ENCODE assay signal across 13 cellular contexts in genomic region chr15:77988386-77989301, GRCh38.
DNase-seq lines count a peak whose midpoint lies in the region; ATAC-seq lines count a peak whose summit lies in the region.
"Had no signal": no experiment of that assay in that cellular context is flagged by ENCODE, and none has a peak within 500 bp of the region (broad histone marks: within the 10 kb centered on the region; RNA-seq: fewer than 3 reads in every experiment).

No MANE protein-coding gene starts in this region.

- peak overlapping the region in 2 of 3 donors; percentile 19 to 24 for H3K27ac Mint-ChIP-seq in IgD-negative memory B cell
- H3K27ac Mint-ChIP-seq: immature natural killer cell had no signal

- peaks cover 6 to 14% (median 12%) of the 10 kb centered on the region in 3 donors for H3K4me1 Mint-ChIP-seq in IgD-negative memory B cell

- peaks cover 8% of the 10 kb centered on the region for H3K27me3 Mint-ChIP-seq in IgD-negative memory B cell

- intact Hi-C loops in sciatic nerve (cut with DNase I): no loop called here

- peak; percentile 47 for DNase-seq in activated effector memory CD4-positive, alpha-beta T cell treated with anti-CD3 and anti-CD28 coated beads, Interleukin-2, amount 50 U/mL, for 16 hours
- no peak for DNase-seq in activated effector memory CD4-positive, alpha-beta T cell treated with Interleukin-2 at 50 U/mL for 16 hours
- peak; percentile 53 for DNase-seq in sciatic nerve (ENCODE audit: low spot score)
- no peak for DNase-seq in SK-N-DZ (ENCODE audit: low spot score)
- DNase-seq in cerebellar cortex (ENCODE audit: low spot score): no peak
- DNase-seq: cortex of kidney; immature natural killer cell; mammary epithelial cell; stimulated activated CD4-positive, alpha-beta T cell treated with anti-CD3 and anti-CD28 coated beads, Interleukin-4, amount 100 ng/mL, for 4 hours; upper lobe of left lung had no signal

- no peaks in the 10 kb centered on the region for H3K36me3 Mint-ChIP-seq in IgD-negative memory B cell
- H3K36me3 Mint-ChIP-seq: immature natural killer cell had no signal

- H3K9me3 Mint-ChIP-seq in IgD-negative memory B cell: no peaks in the 10 kb centered on the region
- H3K9me3 Mint-ChIP-seq: immature natural killer cell had no signal

- no peak overlapping the region for H3K4me3 Mint-ChIP-seq in IgD-negative memory B cell
- H3K4me3 Mint-ChIP-seq: immature natural killer cell had no signal

- ATAC-seq in esophagus mucosa (peak; percentile 2), sciatic nerve (no peak), GM21786 (IDR thresholded peaks at IDR 0.05; ENCODE audit: unreplicated experiment) (no peak)

Comparison
In these comparisons a context has a peak if more than half of its experiments do, and no peak if none do; other contexts are left out.
1. DNase-seq: peak in activated effector memory CD4-positive, alpha-beta T cell treated with anti-CD3 and anti-CD28 coated beads, Interleukin-2, amount 50 U/mL, for 16 hours (single experiment) and sciatic nerve (single experiment); none in activated effector memory CD4-positive, alpha-beta T cell treated with Interleukin-2 at 50 U/mL for 16 hours (single experiment), SK-N-DZ (single experiment) and cerebellar cortex (single experiment).